1 cellular context compared by ENCODE assay signal in genomic region chr1:181383695-181384094, GRCh38.
TF ChIP-seq lines count a peak whose summit lies in the region.

No MANE protein-coding gene starts in this region.

TF ChIP-seq in GM23338, 12 proteins besides CTCF, POLR2A, EP300 and RAD21 (continued from another document):
- TF ChIP-seq ZNF462 (CRISPR knock-in tag; IDR thresholded peaks at IDR 0.05) (no peak), ETS1 (IDR thresholded peaks at IDR 0.05) (no peak), JUNB (IDR thresholded peaks at IDR 0.05; ENCODE audit: unreplicated experiment) (no peak), EZH2 (IDR thresholded peaks at IDR 0.05; ENCODE audit: low read depth, unreplicated experiment) (no peak), ZNF114 (CRISPR knock-in tag; IDR thresholded peaks at IDR 0.05) (no peak)
